ENCODE assay signal across 19 cellular contexts in genomic region chr11:34351687-34352469, GRCh38. TPM values are rescaled to one million over a fixed set of nuclear protein-coding genes. Genes with fewer than 3 reads are reported as not detected.
A peak's percentile ranks its signal among the peaks of the same experiment; 100 is the strongest.
DNase-seq lines count a peak whose midpoint lies in the region; ATAC-seq, FAIRE-seq and TF ChIP-seq lines count a peak whose summit lies in the region.
"Had no signal": no experiment of that assay in that cellular context is flagged by ENCODE, and none has a peak within 500 bp of the region (broad histone marks: within the 10 kb centered on the region; RNA-seq: fewer than 3 reads in every experiment).

No MANE protein-coding gene starts in this region.

- peak overlapping the region; percentile 58 for H3K4me2 ChIP-seq in GM12878 (ENCODE audit: control insufficient read depth, insufficient read depth)

- no peak for TF ChIP-seq RAD21 in GM12878 (IDR thresholded peaks at IDR 0.05; ENCODE audit: insufficient read depth, low read depth, low read length)

- H3K4me1 Mint-ChIP-seq in activated CD8-positive, alpha-beta T cell treated with anti-CD3 and anti-CD28 coated beads for 36 hours (ENCODE audit: low read depth) = peaks cover 20% of the 10 kb centered on the region

- DNase-seq in GM12878 (ENCODE audit: low read depth, low spot score) (peak; percentile 50), WERI-Rb-1 (no peak), NCI-H1417 treated with DMSO at 0.1 percent for 48 hours (lab: John Stamatoyannopoulos, UW) (no peak), NCI-H748 (lab: John Stamatoyannopoulos, UW; ENCODE audit: unreplicated experiment) (no peak)
- no peak for DNase-seq in activated CD8-positive, alpha-beta T cell treated with anti-CD3 and anti-CD28 coated beads for 36 hours
- DNase-seq: activated CD4-positive, alpha-beta memory T cell treated with anti-CD3 and anti-CD28 coated beads for 36 hours; activated naive CD4-positive, alpha-beta T cell treated with anti-CD3 and anti-CD28 coated beads for 36 hours; BE2C; GDM1; Kasumi-1; kidney glomerular epithelial cell; right lobe of liver; SW 1271 had no signal

- SMC1A ChIA-PET in GM12878 (lab: Charles Lee; ENCODE audit: uncharacterized antibody, unreplicated experiment) = interaction anchor here (0.7 to 12.0 kb wide), 17 partner anchors 8 to 543 kb away, joined by 3 to 171 read pairs (median 4); no protein-coding TSS in a partner anchor

- TF ChIP-seq POLR2A in GM18505 (IDR thresholded peaks at IDR 0.05; ENCODE audit: borderline replicate concordance, extremely low read depth, insufficient read depth, insufficient read length) = no peak
- no peak for TF ChIP-seq POLR2A in GM12878 (IDR thresholded peaks at IDR 0.05; ENCODE audit: low read depth, low read length)

- H3K4me3 ChIP-seq in GM12878 = peak overlapping the region; percentile 28; the same call in 1 of the 2 replicates
- no peak overlapping the region for H3K4me3 ChIP-seq in WERI-Rb-1 (ENCODE audit: low read depth, low read length)
- H3K4me3 ChIP-seq: breast epithelium, right lobe of liver had no signal

- TF ChIP-seq CTCF in GM12878 (IDR thresholded peaks at IDR 0.05 in 2 of 3, conservative IDR thresholded peaks at IDR 0.05 in 1 of 3; ENCODE audit: control insufficient read depth in 2 of 3, extremely low read depth in 1 of 3, insufficient read depth in 1 of 3, low read depth in 3 of 3, low read length in 3 of 3) (no peak), WERI-Rb-1 (IDR thresholded peaks at IDR 0.05; ENCODE audit: low read depth, low read length) (no peak)
- no peak for TF ChIP-seq CTCF in activated CD8-positive, alpha-beta T cell treated with anti-CD3 and anti-CD28 coated beads for 36 hours (IDR thresholded peaks at IDR 0.05)

- no peak overlapping the region for H3K9ac ChIP-seq in GM12878 (ENCODE audit: control insufficient read depth, insufficient read depth, low read length)

- RAD21 ChIA-PET in GM12878 (lab: Charles Lee; ENCODE audit: unreplicated experiment) = interaction anchor here (0.5 to 14.6 kb wide), 8 partner anchors 11 to 176 kb away, joined by 3 to 249 read pairs (median 4); no protein-coding TSS in a partner anchor

- no peak for TF ChIP-seq EP300 in GM12878 (IDR thresholded peaks at IDR 0.05; ENCODE audit: borderline replicate concordance in 1 of 2, control insufficient read depth in 1 of 2, low read depth in 2 of 2, low read length in 2 of 2)

- no peak overlapping the region for H3K27ac Mint-ChIP-seq in activated CD8-positive, alpha-beta T cell treated with anti-CD3 and anti-CD28 coated beads for 36 hours
- H3K27ac Mint-ChIP-seq: activated CD4-positive, alpha-beta memory T cell treated with anti-CD3 and anti-CD28 coated beads for 36 hours; activated naive CD4-positive, alpha-beta T cell treated with anti-CD3 and anti-CD28 coated beads for 36 hours; natural killer cell treated with Interleukin-12 subunit alpha and Interleukin-12 subunit beta and Interleukin-15 and Interleukin-18, amount 100 ng/mL, for 72 hours had no signal

- H3K27me3 Mint-ChIP-seq in activated CD8-positive, alpha-beta T cell treated with anti-CD3 and anti-CD28 coated beads for 36 hours = peaks cover 28% of the 10 kb centered on the region

- peak; percentile 49 for ATAC-seq in GM18505 (IDR thresholded peaks at IDR 0.05; ENCODE audit: unreplicated experiment)
- ATAC-seq in GM21390 (IDR thresholded peaks at IDR 0.05; ENCODE audit: unreplicated experiment) = peak; percentile 47
- peak; percentile 57 for ATAC-seq in HG03045 (IDR thresholded peaks at IDR 0.05; ENCODE audit: unreplicated experiment)
- ATAC-seq in GM12878 = peak; percentile 66
- no peak for ATAC-seq in activated CD8-positive, alpha-beta T cell treated with anti-CD3 and anti-CD28 coated beads for 36 hours
- ATAC-seq: natural killer cell treated with Interleukin-12 subunit alpha and Interleukin-12 subunit beta and Interleukin-15 and Interleukin-18, amount 100 ng/mL, for 72 hours; right lobe of liver had no signal

- H3K36me3 ChIP-seq in GM12878 (ENCODE audit: control insufficient read depth in 2 of 2, insufficient read depth in 2 of 2, low read length in 1 of 2) (no peaks in the 10 kb centered on the region), WERI-Rb-1 (peaks cover 12% of the 10 kb centered on the region)
- H3K36me3 ChIP-seq: BE2C, breast epithelium, right lobe of liver had no signal

- peaks cover 0 to 3% of the 10 kb centered on the region in 2 experiments; a peak in 2 of 4 replicates for H3K27me3 ChIP-seq in GM12878 (replicated peaks in 1 of 2; ENCODE audit: control insufficient read depth in 2 of 2, insufficient read depth in 2 of 2, low read length in 1 of 2)
- H3K27me3 ChIP-seq in WERI-Rb-1 (ENCODE audit: insufficient read depth, low read depth, severe bottlenecking) = no peaks in the 10 kb centered on the region
- H3K27me3 ChIP-seq: right lobe of liver had no signal

- H3K27ac ChIP-seq in GM12878 (ENCODE audit: control insufficient read depth, insufficient read depth) (peak overlapping the region; percentile 20; the same call in 1 of the 2 replicates), WERI-Rb-1 (no peak overlapping the region)
- H3K27ac ChIP-seq: breast epithelium, right lobe of liver had no signal

- H2AFZ ChIP-seq in GM12878 (ENCODE audit: control insufficient read depth, low read depth, low read length) = no peak overlapping the region

- in situ Hi-C loops in GM12878 (cut with MboI) = no loop called here

- H3K9me3 ChIP-seq in GM12878 (replicated peaks; ENCODE audit: control insufficient read depth, insufficient read depth, low read length) (no peaks in the 10 kb centered on the region), WERI-Rb-1 (ENCODE audit: severe bottlenecking) (no peaks in the 10 kb centered on the region)
- H3K9me3 ChIP-seq: BE2C, breast epithelium, right lobe of liver had no signal

- POLR2A ChIA-PET in GM12878 (lab: Charles Lee) = interaction anchor here (1.0 to 1.2 kb wide), 2 partner anchors 104 to 118 kb away, joined by 4 read pairs; no protein-coding TSS in a partner anchor
- POLR2A ChIA-PET in activated CD8-positive, alpha-beta T cell treated with anti-CD3 and anti-CD28 coated beads for 36 hours (lab: Charles Lee) = interaction anchor here (0.6 kb wide), 1 partner anchor 418 kb away, joined by 3 read pairs; no protein-coding TSS in a partner anchor

- H3K9me3 Mint-ChIP-seq in activated CD8-positive, alpha-beta T cell treated with anti-CD3 and anti-CD28 coated beads for 36 hours = no peaks in the 10 kb centered on the region
- H3K9me3 Mint-ChIP-seq: activated CD4-positive, alpha-beta memory T cell treated with anti-CD3 and anti-CD28 coated beads for 36 hours; activated naive CD4-positive, alpha-beta T cell treated with anti-CD3 and anti-CD28 coated beads for 36 hours; natural killer cell treated with Interleukin-12 subunit alpha and Interleukin-12 subunit beta and Interleukin-15 and Interleukin-18, amount 100 ng/mL, for 72 hours had no signal

- intact Hi-C loops in GM12878 (cut with micrococcal nuclease; ENCODE audit: unreplicated experiment) = no loop called here
- intact Hi-C loops in activated CD8-positive, alpha-beta T cell treated with anti-CD3 and anti-CD28 coated beads for 36 hours (cut with micrococcal nuclease) = no loop called here

- peak; percentile 49 for FAIRE-seq in GM12878 (lab: Jason Lieb, UNC)
- FAIRE-seq: endometrium had no signal

- H3K36me3 Mint-ChIP-seq in activated CD8-positive, alpha-beta T cell treated with anti-CD3 and anti-CD28 coated beads for 36 hours (ENCODE audit: low read depth) = peaks cover 5% of the 10 kb centered on the region

- peaks cover 17% of the 10 kb centered on the region for H3K4me1 ChIP-seq in GM12878 (ENCODE audit: control insufficient read depth, insufficient read depth, low read length)
- H3K4me1 ChIP-seq: BE2C had no signal

- H4K20me1 ChIP-seq in GM12878 (ENCODE audit: control insufficient read depth, insufficient read depth) = peaks cover 3% of the 10 kb centered on the region; the same call in 1 of the 2 replicates

- H3K79me2 ChIP-seq in GM12878 (ENCODE audit: control insufficient read depth, insufficient read depth, low read length) = peaks cover 13% of the 10 kb centered on the region

- BruUV-seq in GM12878 (replicated peaks; lab: Mats Ljungman, UMichigan) = no TSS peak

- 0% methylated on average over 4 of the region's 4 CpGs for WGBS in GM12878 (ENCODE audit: insufficient coverage, insufficient replicate concordance, low lambda C conversion rate, missing lambda C conversion rate)

- no peak overlapping the region for H3K4me3 Mint-ChIP-seq in activated CD8-positive, alpha-beta T cell treated with anti-CD3 and anti-CD28 coated beads for 36 hours
- H3K4me3 Mint-ChIP-seq: activated CD4-positive, alpha-beta memory T cell treated with anti-CD3 and anti-CD28 coated beads for 36 hours; activated naive CD4-positive, alpha-beta T cell treated with anti-CD3 and anti-CD28 coated beads for 36 hours; natural killer cell treated with Interleukin-12 subunit alpha and Interleukin-12 subunit beta and Interleukin-15 and Interleukin-18, amount 100 ng/mL, for 72 hours had no signal

- CTCF ChIA-PET in GM12878 (lab: Yijun Ruan, JAX) = interaction anchor here (1.0 to 9.5 kb wide), 4 partner anchors 9 to 355 kb away, joined by 3 to 167 read pairs (median 4); no protein-coding TSS in a partner anchor
- CTCF ChIA-PET in activated CD8-positive, alpha-beta T cell treated with anti-CD3 and anti-CD28 coated beads for 36 hours (lab: Charles Lee) = interaction anchor here (1.2 to 2.6 kb wide), 2 partner anchors 158 to 177 kb away, joined by 4 to 11 read pairs; no protein-coding TSS in a partner anchor

TF ChIP-seq in GM12878, 131 proteins besides CTCF, POLR2A, EP300 and RAD21 (continues in another document):
- TF ChIP-seq RUNX3 (IDR thresholded peaks at IDR 0.05; ENCODE audit: low read length) = peak; percentile 50; the same call in 1 of the 2 replicates

RNA-seq across cellular contexts. Expression of gene ABTB2, which starts 5.9 kb away (rescaled TPM):
- 8.8 and 9.6 TPM in 2 replicates for total RNA-seq in GM12878 (2013; cell fraction: nucleolus; rRNA removed)
- total RNA-seq in GM12878 (2014; rRNA removed) = 0.54 and 1.0 TPM in 2 replicates
- 0.27 and 0.28 TPM in 2 replicates for total RNA-seq in GM12878 (2014; rRNA removed; fragmentation: Illumina TruSeq; extraction: Trizol)
- 1.6 and 2.1 TPM in 2 replicates for total RNA-seq in GM12878 (2021)
- 0.81 TPM for polyA plus RNA-seq in GM12878 (2011; ENCODE audit: low read depth)
- 0.19 and 0.49 TPM in 2 replicates for polyA plus RNA-seq in GM12878 (2011; rRNA removed)
- 0.57 and 0.64 TPM in 2 replicates for polyA plus RNA-seq in GM12878 (2011; cell fraction: cytosol; rRNA removed)
- polyA plus RNA-seq in GM12878 (2011; cell fraction: nucleus; rRNA removed) = 2.1 and 2.4 TPM in 2 replicates
- polyA plus RNA-seq in GM12878 (2012) = 1.8 and 2.4 TPM in 2 replicates
- polyA plus RNA-seq in GM12878 (2014; fragmentation: Illumina TruSeq; extraction: Trizol) = 0.22 and 0.76 TPM in 2 replicates
- polyA plus RNA-seq in GM12878 (2014; fragmentation: Nextera tagmentation; extraction: Ambion mirVana) = under 1 TPM; 0.13 to 0.16 TPM
- 1.1 and 1.7 TPM in 2 replicates for polyA plus RNA-seq in GM12878 (2014; rRNA removed)
- 1 to 10 TPM in 1 of 2 experiments, under 1 TPM in 1; 0.68 to 1.1 TPM for polyA plus RNA-seq in GM12878 (2016; fragmentation: Nextera tagmentation; extraction: Ambion mirVana)
- polyA minus RNA-seq in GM12878 (2011; rRNA and poly(A)+ RNA removed) = 0.37 and 0.82 TPM in 2 replicates
- 0.21 and 0.53 TPM in 2 replicates for polyA minus RNA-seq in GM12878 (2011; cell fraction: cytosol; rRNA and poly(A)+ RNA removed)
- polyA minus RNA-seq in GM12878 (2011; cell fraction: nucleus; rRNA and poly(A)+ RNA removed) = 1.3 and 2.4 TPM in 2 replicates
- total RNA-seq in activated CD8-positive, alpha-beta T cell treated with anti-CD3 and anti-CD28 coated beads for 36 hours = 1 to 10 TPM; 2.4 to 2.5 TPM
